In genomic region chr12:3110579-3110978, GRCh38 we compare ENCODE assay signal across 2 cellular contexts.
TF ChIP-seq lines count a peak whose summit lies in the region.

No MANE protein-coding gene starts in this region.

TF ChIP-seq in IMR-90, 13 proteins besides CTCF, POLR2A, EP300 and RAD21:
- TF ChIP-seq USF2 (IDR thresholded peaks at IDR 0.05; ENCODE audit: low read depth, low read length): no peak
- TF ChIP-seq CEBPB (IDR thresholded peaks at IDR 0.05; ENCODE audit: low read depth, low read length): no peak
- TF ChIP-seq MAFK (IDR thresholded peaks at IDR 0.05; ENCODE audit: low read depth, low read length): no peak
- TF ChIP-seq NFE2L2 (IDR thresholded peaks at IDR 0.05; ENCODE audit: low read depth, low read length): no peak
- no peak for TF ChIP-seq BHLHE40 (IDR thresholded peaks at IDR 0.05; ENCODE audit: low read depth, low read length)
- TF ChIP-seq FOS (IDR thresholded peaks at IDR 0.05; ENCODE audit: low read depth, low read length): no peak
- no peak for TF ChIP-seq CHD1 (IDR thresholded peaks at IDR 0.05; ENCODE audit: low read depth, low read length)
- no peak for TF ChIP-seq RFX5 (IDR thresholded peaks at IDR 0.05; ENCODE audit: low read depth, low read length)
- no peak for TF ChIP-seq RCOR1 (IDR thresholded peaks at IDR 0.05; ENCODE audit: insufficient replicate concordance, low read length)
- no peak for TF ChIP-seq ELK1 (IDR thresholded peaks at IDR 0.05; ENCODE audit: borderline replicate concordance, low read depth, low read length)
- no peak for TF ChIP-seq SMC3 (IDR thresholded peaks at IDR 0.05; ENCODE audit: low read depth, low read length)
- TF ChIP-seq MXI1 (IDR thresholded peaks at IDR 0.05; ENCODE audit: borderline replicate concordance, low read depth, low read length): no peak
- no peak for TF ChIP-seq MAZ (IDR thresholded peaks at IDR 0.05; ENCODE audit: borderline replicate concordance, low read depth, low read length)
TF ChIP-seq in IMR-90: peak in this region for 0.

TF ChIP-seq in HepG2, 621 proteins besides CTCF, POLR2A, EP300 and RAD21:
- peak; percentile 45; the same call in 1 of the 2 replicates for TF ChIP-seq RARA (CRISPR knock-in tag; IDR thresholded peaks at IDR 0.05)
- no peak for TF ChIP-seq SNAPC5 (CRISPR knock-in tag; IDR thresholded peaks at IDR 0.05; ENCODE audit: borderline replicate concordance)
- no peak for TF ChIP-seq CREM (IDR thresholded peaks at IDR 0.05)
- TF ChIP-seq CREM (CRISPR knock-in tag; IDR thresholded peaks at IDR 0.05): no peak
- TF ChIP-seq GLI4 (CRISPR knock-in tag; IDR thresholded peaks at IDR 0.05; ENCODE audit: borderline replicate concordance): no peak
- no peak for TF ChIP-seq ZFP41 (CRISPR knock-in tag; IDR thresholded peaks at IDR 0.05; ENCODE audit: borderline replicate concordance)
- no peak for TF ChIP-seq NFKBIZ (CRISPR knock-in tag; IDR thresholded peaks at IDR 0.05)
- TF ChIP-seq FLYWCH1 (CRISPR knock-in tag; IDR thresholded peaks at IDR 0.05): no peak
- TF ChIP-seq ZFP91 (CRISPR knock-in tag; IDR thresholded peaks at IDR 0.05; ENCODE audit: borderline replicate concordance): no peak
- TF ChIP-seq ZNF496 (CRISPR knock-in tag; IDR thresholded peaks at IDR 0.05; ENCODE audit: insufficient replicate concordance): no peak
- TF ChIP-seq ZBTB8A (CRISPR knock-in tag; IDR thresholded peaks at IDR 0.05; ENCODE audit: borderline replicate concordance, low read depth): no peak
- TF ChIP-seq FOXJ3 (CRISPR knock-in tag; IDR thresholded peaks at IDR 0.05; ENCODE audit: borderline replicate concordance): no peak
- no peak for TF ChIP-seq ZSCAN20 (CRISPR knock-in tag; IDR thresholded peaks at IDR 0.05; ENCODE audit: borderline replicate concordance)
- TF ChIP-seq ZMYM3 (CRISPR knock-in tag; IDR thresholded peaks at IDR 0.05): peak; percentile 9; the same call in 1 of the 2 replicates
- no peak for TF ChIP-seq ZNF773 (CRISPR knock-in tag; IDR thresholded peaks at IDR 0.05; ENCODE audit: borderline replicate concordance)
- TF ChIP-seq ZNF281 (CRISPR knock-in tag; IDR thresholded peaks at IDR 0.05; ENCODE audit: borderline replicate concordance): no peak
- no peak for TF ChIP-seq ZNF143 (CRISPR knock-in tag; IDR thresholded peaks at IDR 0.05)
- TF ChIP-seq SOX5 (CRISPR knock-in tag; IDR thresholded peaks at IDR 0.05; ENCODE audit: borderline replicate concordance): peak; percentile 11; the same call in 1 of the 2 replicates
- no peak for TF ChIP-seq ARID3A (IDR thresholded peaks at IDR 0.05; ENCODE audit: low read depth, low read length)
- TF ChIP-seq KLF9 (CRISPR knock-in tag; IDR thresholded peaks at IDR 0.05; ENCODE audit: low read depth): no peak
- peak; percentile 71; the same call in 1 of the 2 replicates for TF ChIP-seq ZNF24 (IDR thresholded peaks at IDR 0.05)
- no peak for TF ChIP-seq RNF219 (CRISPR knock-in tag; IDR thresholded peaks at IDR 0.05)
- TF ChIP-seq TEAD3 (CRISPR knock-in tag; optimal IDR thresholded peaks at IDR 0.05; ENCODE audit: borderline replicate concordance): no peak
- peak; percentile 8; the same call in 1 of the 2 replicates for TF ChIP-seq THRA (CRISPR knock-in tag; IDR thresholded peaks at IDR 0.05; ENCODE audit: borderline replicate concordance)
- no peak for TF ChIP-seq NR2C2 (CRISPR knock-in tag; IDR thresholded peaks at IDR 0.05; ENCODE audit: borderline replicate concordance)
